ENCODE assay signal across 16 cellular contexts in the genomic region with DNA sequence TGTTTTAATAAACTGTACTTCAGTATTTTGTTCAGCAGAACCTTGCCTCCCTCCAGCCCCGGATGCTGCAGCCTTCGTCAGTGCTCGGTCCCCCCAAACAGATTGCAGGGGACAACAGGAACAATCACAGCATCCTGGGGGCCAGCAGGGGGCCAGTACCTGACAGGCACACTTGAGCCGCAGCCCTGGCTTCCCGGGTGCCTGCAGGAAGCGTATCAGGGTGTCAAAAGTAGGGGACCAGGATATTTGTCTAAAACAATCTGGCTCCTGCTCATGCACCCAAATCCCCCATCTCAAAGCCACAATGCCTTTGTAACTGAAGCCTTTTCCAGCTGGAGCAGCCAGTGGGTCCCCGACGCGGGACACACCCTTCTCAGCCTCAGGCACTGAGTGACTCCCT.
DNase-seq lines count a peak whose midpoint lies in the region; ATAC-seq and TF ChIP-seq lines count a peak whose summit lies in the region.
"Had no signal": no experiment of that assay in that cellular context is flagged by ENCODE, and none has a peak within 500 bp of the region (broad histone marks: within the 10 kb centered on the region; RNA-seq: fewer than 3 reads in every experiment).

No MANE protein-coding gene starts in this region.

- 89 to 94% methylated on average over 3 to 9 of the region's 9 CpGs for WGBS in endodermal cell (ENCODE audit: insufficient coverage in 1 of 2, insufficient read length in 1 of 2), 2 experiments

- peaks cover 32% of the 10 kb centered on the region for H3K4me1 Mint-ChIP-seq in endodermal cell
- H3K4me1 Mint-ChIP-seq in mesothelial cell of epicardium: peaks cover 45% of the 10 kb centered on the region
- H3K4me1 Mint-ChIP-seq: CD14-positive monocyte; CD4-positive, alpha-beta memory T cell; IgD-negative memory B cell had no signal

- H3K27ac ChIP-seq in SJCRH30 (peak overlapping the region; percentile 8; the same call in 1 of the 2 replicates), endodermal cell (ENCODE audit: low read depth, low read length) (no peak overlapping the region), vagina (no peak overlapping the region)
- H3K27ac ChIP-seq: A549, BLaER1 had no signal

- no peaks in the 10 kb centered on the region for H3K36me3 ChIP-seq in SJCRH30
- H3K36me3 ChIP-seq in endodermal cell (ENCODE audit: control insufficient read depth, insufficient read depth, low read length): no peaks in the 10 kb centered on the region
- H3K36me3 ChIP-seq in vagina: no peaks in the 10 kb centered on the region
- H3K36me3 ChIP-seq: BLaER1, HAP-1 had no signal

- no peaks in the 10 kb centered on the region for H3K36me3 Mint-ChIP-seq in endodermal cell (ENCODE audit: low read depth)
- H3K36me3 Mint-ChIP-seq in mesothelial cell of epicardium: no peaks in the 10 kb centered on the region
- H3K36me3 Mint-ChIP-seq: CD14-positive monocyte; CD4-positive, alpha-beta memory T cell; IgD-negative memory B cell had no signal

- H3K9ac ChIP-seq in endodermal cell (ENCODE audit: extremely low read depth, low read length, poor library complexity, severe bottlenecking): no peak overlapping the region
- H3K9ac ChIP-seq: BLaER1 had no signal

- peak; percentile 39 for TF ChIP-seq CTCF in endodermal cell (conservative IDR thresholded peaks at IDR 0.05)
- no peak for TF ChIP-seq CTCF in mesothelial cell of epicardium (IDR thresholded peaks at IDR 0.05; ENCODE audit: unreplicated experiment)
- no peak for TF ChIP-seq CTCF in vagina (IDR thresholded peaks at IDR 0.05)

- no peak overlapping the region for H3K27ac Mint-ChIP-seq in endodermal cell
- H3K27ac Mint-ChIP-seq in mesothelial cell of epicardium: peak overlapping the region; percentile 83
- H3K27ac Mint-ChIP-seq: CD14-positive monocyte; CD4-positive, alpha-beta memory T cell; IgD-negative memory B cell had no signal

- H3K27me3 Mint-ChIP-seq in endodermal cell (ENCODE audit: insufficient read depth) (peaks cover 5% of the 10 kb centered on the region), mesothelial cell of epicardium (ENCODE audit: low read depth) (no peaks in the 10 kb centered on the region)
- H3K27me3 Mint-ChIP-seq: IgD-negative memory B cell had no signal

- H3K9me3 ChIP-seq in SJCRH30 (replicated peaks) (peaks cover 6% of the 10 kb centered on the region; the same call in 1 of the 2 replicates), endodermal cell (ENCODE audit: control insufficient read depth, low read length) (peaks cover 10% of the 10 kb centered on the region), vagina (no peaks in the 10 kb centered on the region)
- H3K9me3 ChIP-seq: HAP-1 had no signal

- ATAC-seq in GM21423 (IDR thresholded peaks at IDR 0.05; ENCODE audit: unreplicated experiment): no peak
- ATAC-seq: A549, HepG2 had no signal

- no peaks in the 10 kb centered on the region for H3K27me3 ChIP-seq in SJCRH30
- no peaks in the 10 kb centered on the region for H3K27me3 ChIP-seq in endodermal cell (ENCODE audit: control insufficient read depth, insufficient read depth, low read length, poor library complexity, severe bottlenecking)
- no peaks in the 10 kb centered on the region for H3K27me3 ChIP-seq in vagina
- H3K27me3 ChIP-seq: BLaER1 had no signal

- no peak overlapping the region for H3K4me3 Mint-ChIP-seq in endodermal cell
- H3K4me3 Mint-ChIP-seq in mesothelial cell of epicardium: no peak overlapping the region
- H3K4me3 Mint-ChIP-seq: CD14-positive monocyte; CD4-positive, alpha-beta memory T cell; IgD-negative memory B cell had no signal

- in situ Hi-C loops in ACHN (cut with HindIII; ENCODE audit: low pct_ligation_motif_present, low pct_unique_long_range_greater_than_20kb, low sequenced_read_pairs): no loop called here

- H3K4me3 ChIP-seq in SJCRH30 (no peak overlapping the region), endodermal cell (ENCODE audit: low read length) (no peak overlapping the region), vagina (no peak overlapping the region)
- H3K4me3 ChIP-seq: A549, BLaER1, HAP-1 had no signal

- DNase-seq in SJCRH30 (peak in 1 of 2 experiments; percentile 20), endodermal cell (no peak), mesothelial cell of epicardium (ENCODE audit: low spot score in 2 of 2, unreplicated experiment in 2 of 2) (peak in 1 of 2 experiments; percentile 31), vagina (ENCODE audit: extremely low spot score in 2 of 2) (peak; percentile 47 to 81), ACHN (no peak), NCI-H446 treated with DMSO at 0.1 percent for 48 hours (lab: John Stamatoyannopoulos, UW) (no peak)
- DNase-seq: CD4-positive, alpha-beta memory T cell; DMS79 treated with DMSO at 0.1 percent for 48 hours; GF-D8 had no signal

- TF ChIP-seq POLR2A in vagina (IDR thresholded peaks at IDR 0.05): no peak

- H3K9me3 Mint-ChIP-seq in endodermal cell (peaks cover 4% of the 10 kb centered on the region), mesothelial cell of epicardium (peaks cover 4% of the 10 kb centered on the region)

- intact Hi-C loops in vagina (cut with DNase I): no loop called here

- H3K4me1 ChIP-seq in SJCRH30: peaks cover 19% of the 10 kb centered on the region
- peaks cover 18% of the 10 kb centered on the region for H3K4me1 ChIP-seq in endodermal cell (ENCODE audit: control insufficient read depth, insufficient read depth, low read length)
- H3K4me1 ChIP-seq in vagina: peaks cover 26% of the 10 kb centered on the region
- H3K4me1 ChIP-seq: A549, BLaER1, HAP-1 had no signal

Comparison
In these comparisons a context has a peak if more than half of its experiments do, and no peak if none do; other contexts are left out.
1. DNase-seq: peak in vagina (2 of 2); none in endodermal cell (single experiment), ACHN (single experiment) and NCI-H446 treated with DMSO at 0.1 percent for 48 hours (single experiment).